1 cellular context compared by ENCODE assay signal in genomic region chr11:111555255-111555654, GRCh38.
TF ChIP-seq lines count a peak whose summit lies in the region.

No MANE protein-coding gene starts in this region.

TF ChIP-seq in SK-N-SH, 30 proteins besides CTCF, POLR2A, EP300 and RAD21 (continued from another document):
- TF ChIP-seq ZBTB33 (IDR thresholded peaks at IDR 0.05; ENCODE audit: borderline replicate concordance, low read depth) (no peak), REST (IDR thresholded peaks at IDR 0.05; ENCODE audit: low read depth, low read length) (no peak), JUND (IDR thresholded peaks at IDR 0.05) (peak; percentile 47), POLR2AphosphoS5 (IDR thresholded peaks at IDR 0.05; ENCODE audit: low read depth, low read length) (no peak), CHD2 (IDR thresholded peaks at IDR 0.05; ENCODE audit: low read length, partially characterized antibody) (no peak), MXI1 (IDR thresholded peaks at IDR 0.05; ENCODE audit: low read depth, low read length) (no peak), GATA2 (CRISPR knock-in tag; IDR thresholded peaks at IDR 0.05) (no peak), RXRA (IDR thresholded peaks at IDR 0.05; ENCODE audit: borderline replicate concordance, low read depth) (peak; percentile 75; the same call in 1 of the 2 replicates), SIN3A (IDR thresholded peaks at IDR 0.05; ENCODE audit: borderline replicate concordance, low read depth, low read length) (no peak)
- TF ChIP-seq, protein P1, sequence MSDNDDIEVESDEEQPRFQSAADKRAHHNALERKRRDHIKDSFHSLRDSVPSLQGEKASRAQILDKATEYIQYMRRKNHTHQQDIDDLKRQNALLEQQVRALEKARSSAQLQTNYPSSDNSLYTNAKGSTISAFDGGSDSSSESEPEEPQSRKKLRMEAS (IDR thresholded peaks at IDR 0.05; ENCODE audit: low read depth) = 0 out of 2 replicates have a peak, but pooled peaks have one; percentile 21
- TF ChIP-seq, protein P2, sequence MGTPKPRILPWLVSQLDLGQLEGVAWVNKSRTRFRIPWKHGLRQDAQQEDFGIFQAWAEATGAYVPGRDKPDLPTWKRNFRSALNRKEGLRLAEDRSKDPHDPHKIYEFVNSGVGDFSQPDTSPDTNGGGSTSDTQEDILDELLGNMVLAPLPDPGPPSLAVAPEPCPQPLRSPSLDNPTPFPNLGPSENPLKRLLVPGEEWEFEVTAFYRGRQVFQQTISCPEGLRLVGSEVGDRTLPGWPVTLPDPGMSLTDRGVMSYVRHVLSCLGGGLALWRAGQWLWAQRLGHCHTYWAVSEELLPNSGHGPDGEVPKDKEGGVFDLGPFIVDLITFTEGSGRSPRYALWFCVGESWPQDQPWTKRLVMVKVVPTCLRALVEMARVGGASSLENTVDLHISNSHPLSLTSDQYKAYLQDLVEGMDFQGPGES (IDR thresholded peaks at IDR 0.05; ENCODE audit: low read depth, low read length) = no peak
